ENCODE assay signal across 8 cellular contexts in genomic region chr1:102896286-102896685, GRCh38.
"Had no signal": no experiment of that assay in that cellular context is flagged by ENCODE, and none has a peak within 500 bp of the region (broad histone marks: within the 10 kb centered on the region; RNA-seq: fewer than 3 reads in every experiment).

No MANE protein-coding gene starts in this region.

- H3K9ac ChIP-seq: GM23248 had no signal

- ATAC-seq: HCT116, HepG2 had no signal

- H3K4me3 ChIP-seq: GM23248, HAP-1 had no signal

- DNase-seq: GM23248, GOT3, H7, HFFc6 had no signal

- H2AFZ ChIP-seq: GM23248 had no signal

- H3K36me3 ChIP-seq: HAP-1 had no signal

- H3K27ac ChIP-seq: GM23248, HL-60 had no signal

- H3K9me3 ChIP-seq: HAP-1 had no signal

- H3K4me1 ChIP-seq: HAP-1 had no signal
